In the genomic region with DNA sequence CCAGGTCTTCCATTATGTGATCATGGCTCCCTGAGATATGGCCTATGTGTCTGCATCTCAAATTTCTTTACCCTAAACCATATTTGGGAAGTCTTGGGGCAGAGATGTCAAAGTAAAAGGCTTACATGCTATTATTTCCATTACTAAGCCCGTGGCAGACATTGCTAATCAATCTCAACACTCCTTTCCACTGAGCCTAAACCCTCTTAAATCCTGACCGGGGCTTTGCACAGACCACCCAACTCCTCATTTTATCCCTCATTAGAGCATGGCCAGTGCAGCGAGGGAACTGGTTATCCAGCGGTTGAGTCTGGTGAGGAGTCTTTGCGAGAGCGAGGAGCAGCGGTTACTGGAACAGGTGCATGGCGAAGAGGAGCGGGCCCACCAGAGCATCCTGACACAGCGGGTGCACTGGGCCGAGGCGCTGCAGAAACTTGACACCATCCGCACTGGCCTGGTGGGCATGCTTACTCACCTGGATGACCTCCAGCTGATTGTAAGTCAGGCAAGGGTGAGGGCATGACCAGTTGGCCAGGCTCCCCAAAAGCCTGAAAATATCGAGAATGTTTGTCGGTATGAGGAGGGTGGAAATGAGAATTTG, we compare ENCODE assay signal across 13 cellular contexts. TPM values are rescaled to one million over a fixed set of nuclear protein-coding genes. Genes with fewer than 3 reads are reported as not detected.
"Had no signal": no experiment of that assay in that cellular context is flagged by ENCODE, and none has a peak within 500 bp of the region (broad histone marks: within the 10 kb centered on the region; RNA-seq: fewer than 3 reads in every experiment).

No MANE protein-coding gene starts in this region.

- H3K27ac ChIP-seq: heart left ventricle had no signal

- H3K9me3 Mint-ChIP-seq: nephron had no signal

- DNase-seq: effector memory CD4-positive, alpha-beta T cell; heart left ventricle; hippocampal formation; kidney glomerular epithelial cell; midbrain; occipital lobe; small intestine; stimulated activated CD4-positive, alpha-beta T cell treated with anti-CD3 and anti-CD28 coated beads, Interleukin-2, amount 100 ng/mL, for 48 hours; stimulated activated naive CD4-positive, alpha-beta T cell treated with Interleukin-2 at 50 U/mL for 16 hours; trophoblast cell had no signal

- H3K4me3 Mint-ChIP-seq: nephron had no signal

- H3K4me3 ChIP-seq: heart left ventricle had no signal

- H3K9me3 ChIP-seq: heart left ventricle had no signal

- H3K36me3 ChIP-seq: heart left ventricle had no signal

RNA-seq across cellular contexts. Expression of gene BSPRY, which starts 11.0 kb away (rescaled TPM):
- total RNA-seq: fibroblast of lung, glomerular endothelial cell, occipital lobe had no signal
